Comparison of ENCODE assay signal across 1 cellular context in genomic region chr19:15538774-15539173, GRCh38.
TF ChIP-seq lines count a peak whose summit lies in the region.

No MANE protein-coding gene starts in this region.

TF ChIP-seq in HepG2, 621 proteins besides CTCF, POLR2A, EP300 and RAD21 (continued from another document):
- TF ChIP-seq ZNF782 (CRISPR knock-in tag; IDR thresholded peaks at IDR 0.05; ENCODE audit: borderline replicate concordance) = no peak
TF ChIP-seq in HepG2: peak in this region for 4.
